Comparison of ENCODE assay signal across 1 cellular context in genomic region chr17:59757881-59758385, GRCh38.
TF ChIP-seq lines count a peak whose summit lies in the region.

No MANE protein-coding gene starts in this region.

TF ChIP-seq in IMR-90, 13 proteins besides CTCF, POLR2A, EP300 and RAD21:
- no peak for TF ChIP-seq SMC3 (IDR thresholded peaks at IDR 0.05; ENCODE audit: low read depth, low read length)
- TF ChIP-seq USF2 (IDR thresholded peaks at IDR 0.05; ENCODE audit: low read depth, low read length), result no peak
- TF ChIP-seq CHD1 (IDR thresholded peaks at IDR 0.05; ENCODE audit: low read depth, low read length), result no peak
- TF ChIP-seq BHLHE40 (IDR thresholded peaks at IDR 0.05; ENCODE audit: low read depth, low read length), result no peak
- TF ChIP-seq MXI1 (IDR thresholded peaks at IDR 0.05; ENCODE audit: borderline replicate concordance, low read depth, low read length), result no peak
- no peak for TF ChIP-seq MAFK (IDR thresholded peaks at IDR 0.05; ENCODE audit: low read depth, low read length)
- TF ChIP-seq ELK1 (IDR thresholded peaks at IDR 0.05; ENCODE audit: borderline replicate concordance, low read depth, low read length), result no peak
- TF ChIP-seq NFE2L2 (IDR thresholded peaks at IDR 0.05; ENCODE audit: low read depth, low read length), result no peak
- no peak for TF ChIP-seq RCOR1 (IDR thresholded peaks at IDR 0.05; ENCODE audit: insufficient replicate concordance, low read length)
- TF ChIP-seq CEBPB (IDR thresholded peaks at IDR 0.05; ENCODE audit: low read depth, low read length), result no peak
- no peak for TF ChIP-seq FOS (IDR thresholded peaks at IDR 0.05; ENCODE audit: low read depth, low read length)
- TF ChIP-seq MAZ (IDR thresholded peaks at IDR 0.05; ENCODE audit: borderline replicate concordance, low read depth, low read length), result no peak
- TF ChIP-seq RFX5 (IDR thresholded peaks at IDR 0.05; ENCODE audit: low read depth, low read length), result no peak
